ENCODE assay signal across 18 cellular contexts in the genomic region with DNA sequence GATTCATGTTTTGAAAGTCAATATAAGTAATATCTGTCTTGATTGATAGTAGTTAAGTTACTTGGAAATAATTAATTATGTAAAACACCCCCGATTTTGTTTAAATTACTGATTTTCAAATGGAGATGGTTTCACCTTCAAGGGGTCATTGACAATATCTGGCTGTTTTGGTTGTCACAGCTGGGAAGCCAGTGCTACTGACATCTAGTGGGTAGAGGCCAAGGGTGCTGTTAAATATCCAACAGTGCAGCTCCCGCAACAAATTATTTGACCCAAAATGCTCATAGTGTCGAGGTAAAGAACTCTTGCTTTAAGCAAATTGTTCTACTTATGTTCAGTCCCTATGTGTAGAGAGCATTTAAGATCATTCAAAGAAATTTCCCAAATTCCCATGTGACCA. TPM values are rescaled to one million over a fixed set of nuclear protein-coding genes. Genes with fewer than 3 reads are reported as not detected.
DNase-seq lines count a peak whose midpoint lies in the region; ATAC-seq and TF ChIP-seq lines count a peak whose summit lies in the region.
"Had no signal": no experiment of that assay in that cellular context is flagged by ENCODE, and none has a peak within 500 bp of the region (broad histone marks: within the 10 kb centered on the region; RNA-seq: fewer than 3 reads in every experiment).

No MANE protein-coding gene starts in this region.

- 47 to 58% methylated on average over 3 of the region's 3 CpGs for WGBS in body of pancreas, 2 donors

- TF ChIP-seq RAD21 in Ishikawa (IDR thresholded peaks at IDR 0.05; ENCODE audit: low read depth) = peak; percentile 22; the same call in 1 of the 2 replicates

- no peaks in the 10 kb centered on the region for H3K9me3 ChIP-seq in A673 (ENCODE audit: low read depth, low read length, poor library complexity, severe bottlenecking)
- H3K9me3 ChIP-seq in WERI-Rb-1 (ENCODE audit: severe bottlenecking) = no peaks in the 10 kb centered on the region
- no peaks in the 10 kb centered on the region for H3K9me3 ChIP-seq in body of pancreas
- H3K9me3 ChIP-seq: thoracic aorta had no signal

- POLR2A ChIA-PET in A673 (lab: Charles Lee; ENCODE audit: low non-redundant PET) = no interaction called here

- no peak for ATAC-seq in body of pancreas

- no peaks in the 10 kb centered on the region for H3K4me1 ChIP-seq in A673 (ENCODE audit: insufficient read depth, low read length, poor library complexity, severe bottlenecking)
- no peaks in the 10 kb centered on the region for H3K4me1 ChIP-seq in body of pancreas

- TF ChIP-seq POLR2A in body of pancreas (IDR thresholded peaks at IDR 0.05) = no peak

- TF ChIP-seq CTCF in A673 (conservative IDR thresholded peaks at IDR 0.05; ENCODE audit: low read depth, low read length) (peak; percentile 40; the same call in 1 of the 2 replicates), WERI-Rb-1 (IDR thresholded peaks at IDR 0.05; ENCODE audit: low read depth, low read length) (no peak), body of pancreas (IDR thresholded peaks at IDR 0.05) (no peak)

- BruUV-seq in A673 (replicated peaks; lab: Mats Ljungman, UMichigan) = no TSS peak

- intact Hi-C loops in A673 (cut with micrococcal nuclease; ENCODE audit: unreplicated experiment) = no loop called here
- intact Hi-C loops in body of pancreas (cut with DNase I) = no loop called here

- H3K4me3 ChIP-seq in A673 (ENCODE audit: low read depth, low read length, poor library complexity, severe bottlenecking) = no peak overlapping the region
- no peak overlapping the region for H3K4me3 ChIP-seq in WERI-Rb-1 (ENCODE audit: low read depth, low read length)
- no peak overlapping the region for H3K4me3 ChIP-seq in body of pancreas
- H3K4me3 ChIP-seq: thoracic aorta had no signal

- H3K27ac ChIP-seq in A673 (ENCODE audit: low read depth, low read length, poor library complexity, severe bottlenecking) (no peak overlapping the region), WERI-Rb-1 (no peak overlapping the region), body of pancreas (no peak overlapping the region)
- H3K27ac ChIP-seq: thoracic aorta had no signal

- H3K27me3 ChIP-seq in A673 (replicated peaks; ENCODE audit: insufficient read depth, low read depth, low read length, poor library complexity) (no peaks in the 10 kb centered on the region), WERI-Rb-1 (ENCODE audit: insufficient read depth, low read depth, severe bottlenecking) (no peaks in the 10 kb centered on the region), body of pancreas (no peaks in the 10 kb centered on the region)

- no peak for TF ChIP-seq EP300 in Ishikawa (IDR thresholded peaks at IDR 0.05; ENCODE audit: borderline replicate concordance)

- H3K36me3 ChIP-seq in A673 (ENCODE audit: insufficient read depth, low read length, poor library complexity, severe bottlenecking) (no peaks in the 10 kb centered on the region), WERI-Rb-1 (no peaks in the 10 kb centered on the region), body of pancreas (replicated peaks in 1 of 2; ENCODE audit: insufficient read depth in 1 of 2, low read depth in 2 of 2) (no peaks in the 10 kb centered on the region)
- H3K36me3 ChIP-seq: thoracic aorta had no signal

- CTCF ChIA-PET in A673 (lab: Charles Lee) = no interaction called here

- DNase-seq in A673 (ENCODE audit: low spot score) (no peak), WERI-Rb-1 (peak; percentile 6), kidney glomerular epithelial cell (lab: John Stamatoyannopoulos, UW) (peak; percentile 8), NCI-H1105 (lab: John Stamatoyannopoulos, UW) (no peak), COR-L47 (lab: John Stamatoyannopoulos, UW) (no peak), NCI-H1436 (lab: John Stamatoyannopoulos, UW) (no peak), body of pancreas (no peak)
- DNase-seq: activated CD4-positive, alpha-beta memory T cell treated with anti-CD3 and anti-CD28 coated beads for 36 hours; aorta; dermis blood vessel endothelial cell; NCI-H1436 treated with DMSO at 0.1 percent for 48 hours; NCI-H524 treated with DMSO at 0.1 percent for 48 hours; Right ventricle myocardium superior; stimulated activated CD8-positive, alpha-beta memory T cell treated with anti-CD3 and anti-CD28 coated beads, Interleukin-4, amount 100 ng/mL, for 48 hours had no signal

TF ChIP-seq in Ishikawa, 13 proteins besides CTCF, POLR2A, EP300 and RAD21:
- no peak for TF ChIP-seq CEBPB (IDR thresholded peaks at IDR 0.05)
- no peak for TF ChIP-seq TAF1 (IDR thresholded peaks at IDR 0.05; ENCODE audit: low read depth)
- no peak for TF ChIP-seq TCF12 (IDR thresholded peaks at IDR 0.05; ENCODE audit: low read depth)
- no peak for TF ChIP-seq NFIC (IDR thresholded peaks at IDR 0.05)
- TF ChIP-seq FOXM1 (IDR thresholded peaks at IDR 0.05; ENCODE audit: borderline replicate concordance, low read depth) = no peak
- no peak for TF ChIP-seq YY1 (IDR thresholded peaks at IDR 0.05; ENCODE audit: low read depth)
- TF ChIP-seq TEAD4 (IDR thresholded peaks at IDR 0.05) = no peak
- TF ChIP-seq, protein P1, sequence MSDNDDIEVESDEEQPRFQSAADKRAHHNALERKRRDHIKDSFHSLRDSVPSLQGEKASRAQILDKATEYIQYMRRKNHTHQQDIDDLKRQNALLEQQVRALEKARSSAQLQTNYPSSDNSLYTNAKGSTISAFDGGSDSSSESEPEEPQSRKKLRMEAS (IDR thresholded peaks at IDR 0.05) = no peak
- no peak for TF ChIP-seq EGR1 (IDR thresholded peaks at IDR 0.05)
- TF ChIP-seq USF1 (IDR thresholded peaks at IDR 0.05) = no peak
- no peak for TF ChIP-seq CREB1 (IDR thresholded peaks at IDR 0.05; ENCODE audit: low read depth)
- TF ChIP-seq ZBTB7A (IDR thresholded peaks at IDR 0.05; ENCODE audit: low read depth) = no peak
- no peak for TF ChIP-seq REST (IDR thresholded peaks at IDR 0.05; ENCODE audit: low read depth)
TF ChIP-seq in Ishikawa: peak in this region for 0.

RNA-seq across cellular contexts. Expression of gene PCDH20, which starts 50.6 kb away (rescaled TPM):
- total RNA-seq in A673 (2021) (1.9 and 2.1 TPM in 2 replicates), body of pancreas (1 to 10 TPM in 1 of 2 donors, under 1 TPM in 1; 0.99 to 1.3 TPM)
- total RNA-seq: activated CD4-positive, alpha-beta memory T cell treated with anti-CD3 and anti-CD28 coated beads for 36 hours; myocyte; pulmonary artery endothelial cell had no signal

Comparison
In these comparisons a context has a peak if more than half of its experiments do, and no peak if none do; other contexts are left out.
1. DNase-seq: peak in WERI-Rb-1 (single experiment) and kidney glomerular epithelial cell (single experiment); none in A673 (single experiment), NCI-H1105 (single experiment), COR-L47 (single experiment), NCI-H1436 (single experiment) and body of pancreas (0 of 4).